ENCODE assay signal across 9 cellular contexts in genomic region chr10:69375307-69376151, GRCh38. TPM values are rescaled to one million over a fixed set of nuclear protein-coding genes. Genes with fewer than 3 reads are reported as not detected.
DNase-seq lines count a peak whose midpoint lies in the region; ATAC-seq and TF ChIP-seq lines count a peak whose summit lies in the region.
"Had no signal": no experiment of that assay in that cellular context is flagged by ENCODE, and none has a peak within 500 bp of the region (broad histone marks: within the 10 kb centered on the region; RNA-seq: fewer than 3 reads in every experiment).

No MANE protein-coding gene starts in this region.

- H3K27me3 ChIP-seq in ovary = no peaks in the 10 kb centered on the region

- H3K9me3 ChIP-seq in ovary = no peaks in the 10 kb centered on the region

- H3K27me3 Mint-ChIP-seq in T-cell = no peaks in the 10 kb centered on the region
- H3K27me3 Mint-ChIP-seq in natural killer cell (ENCODE audit: low read depth in 2 of 2) = no peaks in the 10 kb centered on the region
- H3K27me3 Mint-ChIP-seq: natural killer cell treated with Interleukin-12 subunit alpha and Interleukin-12 subunit beta and Interleukin-15 and Interleukin-18, amount 100 ng/mL, for 72 hours had no signal

- in situ Hi-C loops in Caki2 (cut with HindIII; ENCODE audit: low pct_unique_long_range_greater_than_20kb, low sequenced_read_pairs) = no loop called here

- H3K36me3 ChIP-seq in ovary = no peaks in the 10 kb centered on the region

- H3K36me3 Mint-ChIP-seq in T-cell = peaks cover 67% of the 10 kb centered on the region
- peaks cover 16% of the 10 kb centered on the region for H3K36me3 Mint-ChIP-seq in natural killer cell

- ATAC-seq in T-cell (replicated peaks in 1 of 4) (peak in 3 of 4 experiments; percentile 19 to 35 (median 26)), Right ventricle myocardium superior (ENCODE audit: poor library complexity) (peak; percentile 89), GM19397 (IDR thresholded peaks at IDR 0.05; ENCODE audit: unreplicated experiment) (no peak), natural killer cell (no peak), HG02571 (IDR thresholded peaks at IDR 0.05; ENCODE audit: unreplicated experiment) (no peak)

- peak overlapping the region; percentile 54 to 72 for H3K27ac Mint-ChIP-seq in T-cell
- peak overlapping the region in 1 of 2 donors; percentile 67 for H3K27ac Mint-ChIP-seq in natural killer cell
- H3K27ac Mint-ChIP-seq: natural killer cell treated with Interleukin-12 subunit alpha and Interleukin-12 subunit beta and Interleukin-15 and Interleukin-18, amount 100 ng/mL, for 72 hours had no signal

- CTCF ChIA-PET in T-cell (lab: Charles Lee) = no interaction called here

- peaks cover 15 to 21% (median 20%) of the 10 kb centered on the region in 3 donors for H3K4me1 Mint-ChIP-seq in T-cell
- H3K4me1 Mint-ChIP-seq in natural killer cell = peaks cover 11 to 19% of the 10 kb centered on the region in 2 donors

- DNase-seq in Caki2 (ENCODE audit: low read depth) = peak; percentile 32
- DNase-seq in T-cell = no peak
- peak; percentile 63 for DNase-seq in Right ventricle myocardium superior
- peak; percentile 49 to 74 (median 56) for DNase-seq in ovary
- no peak for DNase-seq in natural killer cell
- no peak for DNase-seq in DMS53 treated with DMSO at 0.1 percent for 48 hours (lab: John Stamatoyannopoulos, UW; ENCODE audit: unreplicated experiment)

- POLR2A ChIA-PET in T-cell (lab: Charles Lee) = no interaction called here

- TF ChIP-seq CTCF in ovary (IDR thresholded peaks at IDR 0.05) = no peak
- no peak for TF ChIP-seq CTCF in natural killer cell (IDR thresholded peaks at IDR 0.05)

- no peak overlapping the region for H3K4me3 Mint-ChIP-seq in T-cell
- H3K4me3 Mint-ChIP-seq in natural killer cell = no peak overlapping the region
- H3K4me3 Mint-ChIP-seq: natural killer cell treated with Interleukin-12 subunit alpha and Interleukin-12 subunit beta and Interleukin-15 and Interleukin-18, amount 100 ng/mL, for 72 hours had no signal

- TF ChIP-seq EP300 in ovary (IDR thresholded peaks at IDR 0.05) = no peak

- intact Hi-C loops in Right ventricle myocardium superior (cut with DNase I) = no loop called here
- intact Hi-C loops in ovary (cut with DNase I) = loop anchor here in 1 of 4 donors (2.0 kb wide), 1 partner anchor 71 kb away; no protein-coding TSS in a partner anchor
- intact Hi-C loops in natural killer cell (cut with micrococcal nuclease) = no loop called here

- H3K4me3 ChIP-seq in ovary = no peak overlapping the region

- 5 to 8% (median 7%) methylated on average over 19 of the region's 19 CpGs for WGBS in ovary, 3 donors

- H3K9me3 Mint-ChIP-seq in T-cell = no peaks in the 10 kb centered on the region
- no peaks in the 10 kb centered on the region for H3K9me3 Mint-ChIP-seq in natural killer cell
- H3K9me3 Mint-ChIP-seq: natural killer cell treated with Interleukin-12 subunit alpha and Interleukin-12 subunit beta and Interleukin-15 and Interleukin-18, amount 100 ng/mL, for 72 hours had no signal

- peaks cover 13% of the 10 kb centered on the region for H3K4me1 ChIP-seq in ovary (ENCODE audit: insufficient read depth)

- TF ChIP-seq POLR2A in ovary (IDR thresholded peaks at IDR 0.05) = no peak

- H3K27ac ChIP-seq in ovary = no peak overlapping the region

RNA-seq across cellular contexts. Expression of gene TACR2, which starts 41.2 kb away (rescaled TPM):
- not detected in 2 replicates for total RNA-seq in Caki2 (2014; rRNA removed; shearing (Covaris generic); ENCODE audit: low replicate concordance)
- total RNA-seq in T-cell = not detected
- total RNA-seq in Right ventricle myocardium superior = 0.24 TPM
- 1 to 10 TPM; 1.0 to 6.2 (median 2.2) TPM for total RNA-seq in ovary
- 1 to 10 TPM; 1.4 to 2.5 TPM for polyA plus RNA-seq in ovary
- not detected for total RNA-seq in natural killer cell
- total RNA-seq: natural killer cell treated with Interleukin-12 subunit alpha and Interleukin-12 subunit beta and Interleukin-15 and Interleukin-18, amount 100 ng/mL, for 72 hours had no signal

Comparison
In these comparisons a context has a peak if more than half of its experiments do, and no peak if none do; other contexts are left out.
1. DNase-seq: peak in Caki2 (single experiment), Right ventricle myocardium superior (single experiment) and ovary (5 of 5); none in T-cell (0 of 34), natural killer cell (single experiment) and DMS53 treated with DMSO at 0.1 percent for 48 hours (single experiment).
2. ATAC-seq: peak in T-cell (3 of 4) and Right ventricle myocardium superior (single experiment); none in GM19397 (single experiment), natural killer cell (0 of 3) and HG02571 (single experiment).